In genomic region chr3:78992830-78993229, GRCh38 we compare ENCODE assay signal across 14 cellular contexts.
A peak's percentile ranks its signal among the peaks of the same experiment; 100 is the strongest.
DNase-seq lines count a peak whose midpoint lies in the region; ATAC-seq and TF ChIP-seq lines count a peak whose summit lies in the region.
"Had no signal": no experiment of that assay in that cellular context is flagged by ENCODE, and none has a peak within 500 bp of the region (broad histone marks: within the 10 kb centered on the region; RNA-seq: fewer than 3 reads in every experiment).

No MANE protein-coding gene starts in this region.

- ATAC-seq in PC-3 (no peak), HG03159 (IDR thresholded peaks at IDR 0.05; ENCODE audit: unreplicated experiment) (no peak)
- ATAC-seq: A549; CD8-positive, alpha-beta T cell had no signal

- H4K20me1 ChIP-seq in PC-3 (ENCODE audit: low read length), result no peaks in the 10 kb centered on the region

- no peaks in the 10 kb centered on the region for H3K36me3 ChIP-seq in PC-3 (ENCODE audit: low read depth, low read length)
- no peaks in the 10 kb centered on the region for H3K36me3 ChIP-seq in BE2C
- H3K36me3 ChIP-seq: HAP-1 had no signal

- CTCF ChIA-PET in PC-3 (lab: Charles Lee), result interaction anchor here (1.0 kb wide), 1 partner anchor 347 kb away, joined by 3 read pairs; no protein-coding TSS in a partner anchor

- TF ChIP-seq CTCF in PC-3 (conservative IDR thresholded peaks at IDR 0.05; ENCODE audit: low read depth, low read length), result no peak
- no peak for TF ChIP-seq CTCF in nephron progenitor cell (IDR thresholded peaks at IDR 0.05)
- TF ChIP-seq CTCF in BE2C (IDR thresholded peaks at IDR 0.05; ENCODE audit: low read depth, low read length), result no peak

- H3K4me3 Mint-ChIP-seq in nephron progenitor cell, result peak overlapping the region; percentile 68
- H3K4me3 Mint-ChIP-seq: CD14-positive monocyte; CD8-positive, alpha-beta T cell had no signal

- H3K27ac ChIP-seq in PC-3 (ENCODE audit: low read length), result peak overlapping the region; percentile 35
- H3K27ac ChIP-seq in caudate nucleus (ENCODE audit: low read depth, low read length), result peak overlapping the region; percentile 46
- H3K27ac ChIP-seq: A549 had no signal

- peaks cover 8% of the 10 kb centered on the region for H3K9me3 Mint-ChIP-seq in nephron progenitor cell
- H3K9me3 Mint-ChIP-seq: CD14-positive monocyte had no signal

- intact Hi-C loops in PC-3 (cut with micrococcal nuclease), result loop anchor here (1.0 to 5.0 kb wide), 2 partner anchors 24 to 39 kb away; no protein-coding TSS in a partner anchor

- DNase-seq in PC-3, result no peak
- DNase-seq in caudate nucleus (lab: John Stamatoyannopoulos, UW), result peak in 1 of 61 donors; percentile 25
- DNase-seq in nephron progenitor cell, result no peak
- DNase-seq in NOMO-1 treated with DMSO at 0.1 percent for 48 hours (lab: John Stamatoyannopoulos, UW; ENCODE audit: unreplicated experiment), result no peak
- no peak for DNase-seq in BE2C
- DNase-seq: CD8-positive, alpha-beta T cell; COR-L47; DND-41; GDM1; GOT3 had no signal

- H3K36me3 Mint-ChIP-seq in nephron progenitor cell (ENCODE audit: low read depth), result peaks cover 45% of the 10 kb centered on the region
- H3K36me3 Mint-ChIP-seq: CD14-positive monocyte; CD8-positive, alpha-beta T cell had no signal

- peak overlapping the region; percentile 28 for H3K4me2 ChIP-seq in PC-3 (ENCODE audit: low read length)
- H3K4me2 ChIP-seq: A549 had no signal

- peaks cover 38% of the 10 kb centered on the region for H3K4me1 ChIP-seq in PC-3 (ENCODE audit: insufficient read depth, low read length)
- no peaks in the 10 kb centered on the region for H3K4me1 ChIP-seq in BE2C

- no peaks in the 10 kb centered on the region for H3K79me2 ChIP-seq in PC-3 (ENCODE audit: low read length)

- POLR2A ChIA-PET in PC-3 (lab: Charles Lee; ENCODE audit: unreplicated experiment), result no interaction called here

- no peak overlapping the region for H3K9ac ChIP-seq in PC-3 (ENCODE audit: low read length)

- no TSS peak for BruUV-seq in PC-3 (replicated peaks; lab: Mats Ljungman, UMichigan)

- peak overlapping the region; percentile 94 for H3K27ac Mint-ChIP-seq in nephron progenitor cell
- H3K27ac Mint-ChIP-seq: CD14-positive monocyte; CD8-positive, alpha-beta T cell had no signal

- H3K9me3 ChIP-seq in PC-3 (ENCODE audit: low read length), result no peaks in the 10 kb centered on the region
- no peaks in the 10 kb centered on the region for H3K9me3 ChIP-seq in BE2C
- H3K9me3 ChIP-seq: HAP-1 had no signal

- no peaks in the 10 kb centered on the region for H3K27me3 Mint-ChIP-seq in nephron progenitor cell (ENCODE audit: low read depth, poor library complexity)

- H3F3A ChIP-seq in PC-3 (ENCODE audit: low read length, unreplicated experiment), result no peaks in the 10 kb centered on the region

- no peaks in the 10 kb centered on the region for H3K9me2 ChIP-seq in PC-3 (replicated peaks; ENCODE audit: low read length)

- H2AFZ ChIP-seq in PC-3 (ENCODE audit: low read length), result no peak overlapping the region

- peaks cover 85% of the 10 kb centered on the region for H3K4me1 Mint-ChIP-seq in nephron progenitor cell
- H3K4me1 Mint-ChIP-seq: CD14-positive monocyte had no signal

- H3K27me3 ChIP-seq in PC-3 (ENCODE audit: low read length) (no peaks in the 10 kb centered on the region), BE2C (no peaks in the 10 kb centered on the region)

- H3K4me3 ChIP-seq in PC-3 (ENCODE audit: low read length) (no peak overlapping the region), BE2C (ENCODE audit: low read depth, low read length) (no peak overlapping the region)
- H3K4me3 ChIP-seq: A549, HAP-1 had no signal
